1 cellular context compared by ENCODE assay signal in the genomic region with DNA sequence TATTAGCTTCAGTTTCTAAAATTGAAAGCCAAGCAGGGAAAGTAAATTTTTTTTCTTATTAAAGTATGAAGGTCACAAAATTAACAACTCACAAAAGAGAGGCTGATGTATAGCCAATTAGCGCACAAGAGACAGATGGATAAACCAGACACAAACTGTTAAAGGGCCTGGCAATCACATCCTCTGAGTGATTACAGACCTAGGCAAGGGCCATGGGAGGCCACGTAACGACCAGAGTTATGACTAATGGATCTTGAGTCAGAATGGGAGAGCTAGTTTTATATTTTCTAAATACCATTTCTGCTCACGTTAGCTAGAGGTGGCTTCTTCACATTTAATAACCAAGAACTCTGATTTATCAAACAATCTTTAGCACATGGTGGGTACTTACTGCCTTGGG.
A peak's percentile ranks its signal among the peaks of the same experiment; 100 is the strongest.
TF ChIP-seq lines count a peak whose summit lies in the region.

No MANE protein-coding gene starts in this region.

TF ChIP-seq in GM12878, 131 proteins besides CTCF, POLR2A, EP300 and RAD21:
- 0 out of 2 replicates have a peak, but pooled peaks have one; percentile 25 for TF ChIP-seq JUNB (IDR thresholded peaks at IDR 0.05)
- TF ChIP-seq, protein P1, sequence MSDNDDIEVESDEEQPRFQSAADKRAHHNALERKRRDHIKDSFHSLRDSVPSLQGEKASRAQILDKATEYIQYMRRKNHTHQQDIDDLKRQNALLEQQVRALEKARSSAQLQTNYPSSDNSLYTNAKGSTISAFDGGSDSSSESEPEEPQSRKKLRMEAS (IDR thresholded peaks at IDR 0.05; ENCODE audit: low read depth, low read length) = no peak
